Comparison of ENCODE assay signal across 6 cellular contexts in the genomic region with DNA sequence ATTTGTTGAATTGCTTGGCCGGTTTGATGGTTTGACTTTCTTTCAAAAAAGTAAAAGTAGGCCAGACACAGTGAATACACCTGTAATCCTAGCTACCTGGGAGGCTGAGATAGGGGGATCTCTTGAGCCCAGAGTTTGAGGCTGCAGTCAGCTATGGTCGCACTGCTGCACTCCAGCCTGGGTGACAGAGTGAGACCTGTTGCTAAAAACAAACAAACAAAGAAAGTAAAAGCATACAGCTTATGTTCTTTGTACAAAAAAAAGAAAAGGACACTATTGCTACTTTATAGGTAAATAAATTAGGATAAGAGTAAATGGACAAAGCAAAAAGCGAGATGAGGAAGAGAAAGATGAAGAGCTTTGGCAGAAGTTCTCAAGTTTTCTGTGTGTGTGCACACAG.
"Had no signal": no experiment of that assay in that cellular context is flagged by ENCODE, and none has a peak within 500 bp of the region (broad histone marks: within the 10 kb centered on the region; RNA-seq: fewer than 3 reads in every experiment).

No MANE protein-coding gene starts in this region.

- H3K4me3 ChIP-seq: K562 had no signal

- H3K27ac ChIP-seq: HL-60, KMS-11 had no signal

- DNase-seq: IMR-90, KBM-7, KG1 had no signal
